Comparison of ENCODE assay signal across 23 cellular contexts in genomic region chr17:82349287-82349701, GRCh38. TPM values are rescaled to one million over a fixed set of nuclear protein-coding genes. Genes with fewer than 3 reads are reported as not detected.
DNase-seq lines count a peak whose midpoint lies in the region; ATAC-seq and TF ChIP-seq lines count a peak whose summit lies in the region.
"Had no signal": no experiment of that assay in that cellular context is flagged by ENCODE, and none has a peak within 500 bp of the region (broad histone marks: within the 10 kb centered on the region; RNA-seq: fewer than 3 reads in every experiment).

No MANE protein-coding gene starts in this region.

- H3K4me3 ChIP-seq in choroid plexus epithelial cell (ENCODE audit: low read depth, low read length): no peak overlapping the region
- no peak overlapping the region for H3K4me3 ChIP-seq in hepatocyte
- no peak overlapping the region for H3K4me3 ChIP-seq in uterus
- H3K4me3 ChIP-seq: lung, prostate gland had no signal

- H3K9me3 ChIP-seq in hepatocyte (ENCODE audit: low read depth) (no peaks in the 10 kb centered on the region), uterus (no peaks in the 10 kb centered on the region)
- H3K9me3 ChIP-seq: prostate gland had no signal

- no peaks in the 10 kb centered on the region for H3K9me2 ChIP-seq in hepatocyte (replicated peaks; ENCODE audit: insufficient read depth)

- H3K27me3 ChIP-seq in hepatocyte (no peaks in the 10 kb centered on the region), uterus (no peaks in the 10 kb centered on the region)

- peak overlapping the region; percentile 55 for H3K4me2 ChIP-seq in hepatocyte

- H3K4me1 Mint-ChIP-seq in activated CD4-positive, alpha-beta T cell treated with anti-CD3 and anti-CD28 coated beads for 36 hours: peaks cover 6% of the 10 kb centered on the region
- peaks cover 7% of the 10 kb centered on the region for H3K4me1 Mint-ChIP-seq in activated CD4-positive, alpha-beta T cell treated with anti-CD3 and anti-CD28 coated beads, Interleukin-2, amount 10 ng/mL, durations not matched to agents 24 days and 14 days

- H3K27ac Mint-ChIP-seq in activated CD4-positive, alpha-beta T cell treated with anti-CD3 and anti-CD28 coated beads for 36 hours: no peak overlapping the region
- H3K27ac Mint-ChIP-seq in activated CD4-positive, alpha-beta T cell treated with anti-CD3 and anti-CD28 coated beads, Interleukin-2, amount 10 ng/mL, durations not matched to agents 24 days and 14 days: no peak overlapping the region
- H3K27ac Mint-ChIP-seq: activated T-helper 2 cell treated with anti-CD3 and anti-CD28 coated beads, Interferon-gamma antibody, Interleukin-2, Interleukin-4, amounts not matched to agents 10 μg/mL and 5 μg/mL and 100 μg/mL, durations not matched to agents 14 hours and 24 hours and 36 hours; CD8-positive, alpha-beta T cell; naive thymus-derived CD4-positive, alpha-beta T cell had no signal

- H3K4me1 ChIP-seq in hepatocyte (ENCODE audit: insufficient read depth) (peaks cover 34% of the 10 kb centered on the region), uterus (no peaks in the 10 kb centered on the region)
- H3K4me1 ChIP-seq: prostate gland had no signal

- peaks cover 7% of the 10 kb centered on the region for H3K27me3 Mint-ChIP-seq in activated CD4-positive, alpha-beta T cell treated with anti-CD3 and anti-CD28 coated beads for 36 hours
- peaks cover 5% of the 10 kb centered on the region for H3K27me3 Mint-ChIP-seq in activated CD4-positive, alpha-beta T cell treated with anti-CD3 and anti-CD28 coated beads, Interleukin-2, amount 10 ng/mL, durations not matched to agents 24 days and 14 days

- no peak for ATAC-seq in activated CD4-positive, alpha-beta T cell treated with anti-CD3 and anti-CD28 coated beads for 36 hours
- ATAC-seq in HG03280 (IDR thresholded peaks at IDR 0.05; ENCODE audit: unreplicated experiment): no peak
- ATAC-seq: activated CD4-positive, CD25-positive, alpha-beta regulatory T cell treated with anti-CD3 and anti-CD28 coated beads, Interleukin-2, amount 50 U/mL, for 24 hours; CD8-positive, alpha-beta T cell; HCT116; naive thymus-derived CD4-positive, alpha-beta T cell had no signal

- peak overlapping the region; percentile 65 for H3K27ac ChIP-seq in hepatocyte
- H3K27ac ChIP-seq in uterus: peak overlapping the region; percentile 51 to 63
- H3K27ac ChIP-seq: prostate gland had no signal

- H3K4me3 Mint-ChIP-seq in activated CD4-positive, alpha-beta T cell treated with anti-CD3 and anti-CD28 coated beads for 36 hours: no peak overlapping the region
- H3K4me3 Mint-ChIP-seq in activated CD4-positive, alpha-beta T cell treated with anti-CD3 and anti-CD28 coated beads, Interleukin-2, amount 10 ng/mL, durations not matched to agents 24 days and 14 days: no peak overlapping the region
- H3K4me3 Mint-ChIP-seq: CD8-positive, alpha-beta T cell; naive thymus-derived CD4-positive, alpha-beta T cell had no signal

- WGBS in hepatocyte (ENCODE audit: low lambda C conversion rate, missing lambda C conversion rate): 33% methylated on average over 11 of the region's 11 CpGs

- TF ChIP-seq CTCF in choroid plexus epithelial cell (conservative IDR thresholded peaks at IDR 0.05; ENCODE audit: low read depth, low read length) (no peak), hepatocyte (IDR thresholded peaks at IDR 0.05; ENCODE audit: poor library complexity) (no peak), uterus (IDR thresholded peaks at IDR 0.05) (no peak)

- H4K20me1 ChIP-seq in hepatocyte (ENCODE audit: insufficient read depth, poor library complexity, severe bottlenecking): no peaks in the 10 kb centered on the region

- intact Hi-C loops in activated CD4-positive, alpha-beta T cell treated with anti-CD3 and anti-CD28 coated beads for 36 hours (cut with DNase I, micrococcal nuclease): no loop called here
- intact Hi-C loops in activated CD4-positive, alpha-beta T cell treated with anti-CD3 and anti-CD28 coated beads, Interleukin-2, amount 10 ng/mL, durations not matched to agents 24 days and 14 days (cut with micrococcal nuclease): no loop called here
- intact Hi-C loops in uterus (cut with DNase I; ENCODE audit: low total_unique reads): no loop called here

- no peak overlapping the region for H2AFZ ChIP-seq in hepatocyte

- peak; percentile 3 for DNase-seq in activated CD4-positive, alpha-beta T cell treated with anti-CD3 and anti-CD28 coated beads for 36 hours
- DNase-seq in activated CD4-positive, alpha-beta T cell treated with anti-CD3 and anti-CD28 coated beads, Interleukin-2, amount 10 ng/mL, durations not matched to agents 24 days and 14 days: no peak
- DNase-seq in choroid plexus epithelial cell (ENCODE audit: low read depth) (peak; percentile 13), hepatocyte (ENCODE audit: low spot score) (no peak), uterus (peak; percentile 64 to 72), T1000 (lab: John Stamatoyannopoulos, UW) (no peak), SIG-M5 treated with dmso at 0.1 percent for 504 hours (lab: John Stamatoyannopoulos, UW; ENCODE audit: unreplicated experiment) (no peak)
- DNase-seq: 8988T; CD8-positive, alpha-beta T cell; DND-41; head of caudate nucleus; naive thymus-derived CD4-positive, alpha-beta T cell; NCI-H1436 treated with DMSO at 0.1 percent for 48 hours; NCI-H2227 treated with DMSO at 0.1 percent for 48 hours; T-helper 2 cell had no signal

- H3K79me2 ChIP-seq in hepatocyte: no peaks in the 10 kb centered on the region

- no peaks in the 10 kb centered on the region for H3K9me3 Mint-ChIP-seq in activated CD4-positive, alpha-beta T cell treated with anti-CD3 and anti-CD28 coated beads for 36 hours (ENCODE audit: low read depth)
- no peaks in the 10 kb centered on the region for H3K9me3 Mint-ChIP-seq in activated CD4-positive, alpha-beta T cell treated with anti-CD3 and anti-CD28 coated beads, Interleukin-2, amount 10 ng/mL, durations not matched to agents 24 days and 14 days
- H3K9me3 Mint-ChIP-seq: activated T-helper 2 cell treated with anti-CD3 and anti-CD28 coated beads, Interferon-gamma antibody, Interleukin-2, Interleukin-4, amounts not matched to agents 10 μg/mL and 5 μg/mL and 100 μg/mL, durations not matched to agents 14 hours and 24 hours and 36 hours; CD8-positive, alpha-beta T cell; naive thymus-derived CD4-positive, alpha-beta T cell had no signal

- TF ChIP-seq POLR2A in uterus (IDR thresholded peaks at IDR 0.05): no peak

- CTCF ChIA-PET in activated CD4-positive, alpha-beta T cell treated with anti-CD3 and anti-CD28 coated beads for 36 hours (lab: Charles Lee): interaction anchor here (0.6 to 1.4 kb wide), 5 partner anchors 75 to 231 kb away, joined by 3 to 5 read pairs (median 3); no protein-coding TSS in a partner anchor

- POLR2A ChIA-PET in activated CD4-positive, alpha-beta T cell treated with anti-CD3 and anti-CD28 coated beads for 36 hours (lab: Charles Lee): no interaction called here

- H3K36me3 ChIP-seq in hepatocyte (replicated peaks; ENCODE audit: insufficient read depth, low read depth) (no peaks in the 10 kb centered on the region), uterus (no peaks in the 10 kb centered on the region)
- H3K36me3 ChIP-seq: prostate gland had no signal

- H3K36me3 Mint-ChIP-seq in activated CD4-positive, alpha-beta T cell treated with anti-CD3 and anti-CD28 coated beads for 36 hours (ENCODE audit: low read depth): no peaks in the 10 kb centered on the region
- no peaks in the 10 kb centered on the region for H3K36me3 Mint-ChIP-seq in activated CD4-positive, alpha-beta T cell treated with anti-CD3 and anti-CD28 coated beads, Interleukin-2, amount 10 ng/mL, durations not matched to agents 24 days and 14 days (ENCODE audit: low read depth)
- H3K36me3 Mint-ChIP-seq: CD8-positive, alpha-beta T cell; naive thymus-derived CD4-positive, alpha-beta T cell had no signal

RNA-seq across cellular contexts. Expression of gene TEX19, which starts 9.8 kb away (rescaled TPM):
- not detected for total RNA-seq in activated CD4-positive, alpha-beta T cell treated with anti-CD3 and anti-CD28 coated beads for 36 hours
- total RNA-seq in activated CD4-positive, alpha-beta T cell treated with anti-CD3 and anti-CD28 coated beads, Interleukin-2, amount 10 ng/mL, durations not matched to agents 24 days and 14 days: 0.09 TPM in 2 replicates
- total RNA-seq in hepatocyte: not detected in 2 replicates
- not detected in 2 replicates for polyA plus RNA-seq in hepatocyte
- not detected for total RNA-seq in uterus
- total RNA-seq: activated T-helper 2 cell treated with anti-CD3 and anti-CD28 coated beads, Interferon-gamma antibody, Interleukin-2, Interleukin-4, amounts not matched to agents 10 μg/mL and 5 μg/mL and 100 μg/mL, durations not matched to agents 14 hours and 24 hours and 36 hours; CD8-positive, alpha-beta T cell; cerebellum; lung; naive thymus-derived CD4-positive, alpha-beta T cell had no signal
- polyA plus RNA-seq: naive thymus-derived CD4-positive, alpha-beta T cell had no signal

RNA-seq across cellular contexts. Expression of gene SECTM1, which starts 15.7 kb away (rescaled TPM):
- total RNA-seq in activated CD4-positive, alpha-beta T cell treated with anti-CD3 and anti-CD28 coated beads for 36 hours: 10 to 100 TPM in 1 of 2 experiments, 1 to 10 TPM in 1; 9.0 to 10.9 TPM
- total RNA-seq in activated CD4-positive, alpha-beta T cell treated with anti-CD3 and anti-CD28 coated beads, Interleukin-2, amount 10 ng/mL, durations not matched to agents 24 days and 14 days: 4.3 and 4.6 TPM in 2 replicates
- total RNA-seq in hepatocyte (9.3 and 9.7 TPM in 2 replicates), uterus (10 to 100 TPM in 2 of 4 donors, 1 to 10 TPM in 2; 3.5 to 29.4 (median 9.0) TPM)
- 9.9 and 15.0 TPM in 2 replicates for polyA plus RNA-seq in hepatocyte

RNA-seq across cellular contexts. Expression of gene UTS2R, which starts 22.3 kb away (rescaled TPM):
- not detected for total RNA-seq in activated CD4-positive, alpha-beta T cell treated with anti-CD3 and anti-CD28 coated beads for 36 hours
- total RNA-seq in activated CD4-positive, alpha-beta T cell treated with anti-CD3 and anti-CD28 coated beads, Interleukin-2, amount 10 ng/mL, durations not matched to agents 24 days and 14 days: 0.14 TPM in 1 of 2 replicates, not detected in the other
- total RNA-seq in hepatocyte (0.10 TPM in 1 of 2 replicates, not detected in the other), uterus (not detected)
- not detected in 2 replicates for polyA plus RNA-seq in hepatocyte
- total RNA-seq: activated T-helper 2 cell treated with anti-CD3 and anti-CD28 coated beads, Interferon-gamma antibody, Interleukin-2, Interleukin-4, amounts not matched to agents 10 μg/mL and 5 μg/mL and 100 μg/mL, durations not matched to agents 14 hours and 24 hours and 36 hours; CD8-positive, alpha-beta T cell; cerebellum; HT-29; naive thymus-derived CD4-positive, alpha-beta T cell; prostate gland had no signal
- polyA plus RNA-seq: lung; naive thymus-derived CD4-positive, alpha-beta T cell had no signal

RNA-seq across cellular contexts. Expression of gene CD7, which starts 31.9 kb away (rescaled TPM):
- 100 to 1,000 TPM; 614 to 725 TPM for total RNA-seq in activated CD4-positive, alpha-beta T cell treated with anti-CD3 and anti-CD28 coated beads for 36 hours
- total RNA-seq in activated CD4-positive, alpha-beta T cell treated with anti-CD3 and anti-CD28 coated beads, Interleukin-2, amount 10 ng/mL, durations not matched to agents 24 days and 14 days: 413 and 415 TPM in 2 replicates
- total RNA-seq in hepatocyte (0.64 and 1.8 TPM in 2 replicates), uterus (1 to 10 TPM in 2 of 4 donors, not detected in 2; 2.1 to 4.1 TPM)
- polyA plus RNA-seq in hepatocyte: 7.0 and 7.8 TPM in 2 replicates
- total RNA-seq: cerebellum, HT-29 had no signal

Comparison
In these comparisons a context has a peak if more than half of its experiments do, and no peak if none do; other contexts are left out.
1. DNase-seq: peak in activated CD4-positive, alpha-beta T cell treated with anti-CD3 and anti-CD28 coated beads for 36 hours (single experiment), choroid plexus epithelial cell (single experiment) and uterus (2 of 2); none in activated CD4-positive, alpha-beta T cell treated with anti-CD3 and anti-CD28 coated beads, Interleukin-2, amount 10 ng/mL, durations not matched to agents 24 days and 14 days (single experiment), hepatocyte (single experiment), T1000 (single experiment) and SIG-M5 treated with dmso at 0.1 percent for 504 hours (single experiment).